In the genomic region with DNA sequence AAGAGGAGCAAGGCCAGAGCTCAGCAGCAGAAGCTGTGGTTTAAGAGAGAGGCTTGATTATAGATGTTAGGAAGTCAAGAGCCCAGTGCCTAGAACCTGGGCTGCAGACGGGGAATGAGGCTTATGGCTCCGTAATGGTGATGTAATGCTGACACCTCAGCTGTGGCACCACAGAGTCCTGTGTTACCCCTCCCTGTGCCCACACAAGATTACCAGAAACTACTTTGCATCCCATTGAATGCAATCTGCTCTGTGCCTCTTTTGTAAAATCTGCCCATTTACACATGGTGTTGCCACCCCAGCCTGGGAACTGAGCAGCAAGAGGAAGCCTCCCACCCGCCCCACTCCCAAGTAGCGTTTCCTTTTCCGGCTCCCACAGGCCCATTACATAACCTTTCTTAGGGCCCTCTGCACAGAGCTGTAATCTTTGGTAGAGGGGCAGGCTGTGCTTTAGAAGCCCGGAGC, we compare ENCODE assay signal across 8 cellular contexts. TPM values are rescaled to one million over a fixed set of nuclear protein-coding genes. Genes with fewer than 3 reads are reported as not detected.
DNase-seq lines count a peak whose midpoint lies in the region; ATAC-seq and TF ChIP-seq lines count a peak whose summit lies in the region.

No MANE protein-coding gene starts in this region.

- ATAC-seq in foreskin keratinocyte (no peak), GM19328 (IDR thresholded peaks at IDR 0.05; ENCODE audit: unreplicated experiment) (no peak), SK-N-SH treated with all-trans-retinoic acid at 6 μM for 48 hours (no peak)

- peak; percentile 93 to 97 for DNase-seq in HL-60 (ENCODE audit: low read depth in 1 of 2, low spot score in 1 of 2)
- DNase-seq in activated CD4-positive, alpha-beta T cell treated with anti-CD3 and anti-CD28 coated beads, Interleukin-2, amount 50 U/mL, for 1 hour, result peak; percentile 50
- no peak for DNase-seq in foreskin keratinocyte
- peak; percentile 28 for DNase-seq in stimulated activated CD4-positive, alpha-beta T cell treated with anti-CD3 and anti-CD28 coated beads, Interleukin-2, amount 100 ng/mL, for 4 hours (ENCODE audit: low read depth)
- DNase-seq in HPDE6-E6E7 (ENCODE audit: extremely low spot score), result no peak
- DNase-seq in NCI-H69 (lab: John Stamatoyannopoulos, UW), result no peak

- H3K27me3 ChIP-seq in HL-60 (ENCODE audit: insufficient read depth, poor library complexity, severe bottlenecking), result no peaks in the 10 kb centered on the region
- H3K27me3 ChIP-seq in foreskin keratinocyte, result no peaks in the 10 kb centered on the region

- peaks cover 22% of the 10 kb centered on the region for H3K4me1 ChIP-seq in foreskin keratinocyte

- H3K27ac ChIP-seq in HL-60 (replicated peaks) (peak overlapping the region; percentile 53), foreskin keratinocyte (peak overlapping the region; percentile 99)

- TF ChIP-seq CTCF in HL-60 (IDR thresholded peaks at IDR 0.05; ENCODE audit: insufficient read depth, low read length), result no peak
- TF ChIP-seq CTCF in foreskin keratinocyte (conservative IDR thresholded peaks at IDR 0.05), result no peak

- H3K4me3 ChIP-seq in HL-60 (replicated peaks; ENCODE audit: insufficient read depth, low read length), result no peak overlapping the region

TF ChIP-seq in SK-N-SH treated with all-trans-retinoic acid at 6 μM for 48 hours, 23 proteins besides CTCF, POLR2A, EP300 and RAD21:
- TF ChIP-seq RARB (CRISPR knock-in tag; IDR thresholded peaks at IDR 0.05) (no peak), ZNF8 (CRISPR knock-in tag; IDR thresholded peaks at IDR 0.05) (no peak), CSDC2 (CRISPR knock-in tag; IDR thresholded peaks at IDR 0.05) (no peak), ARNTL (CRISPR knock-in tag; IDR thresholded peaks at IDR 0.05; ENCODE audit: borderline replicate concordance, low read depth) (no peak)
- TF ChIP-seq, protein P1, sequence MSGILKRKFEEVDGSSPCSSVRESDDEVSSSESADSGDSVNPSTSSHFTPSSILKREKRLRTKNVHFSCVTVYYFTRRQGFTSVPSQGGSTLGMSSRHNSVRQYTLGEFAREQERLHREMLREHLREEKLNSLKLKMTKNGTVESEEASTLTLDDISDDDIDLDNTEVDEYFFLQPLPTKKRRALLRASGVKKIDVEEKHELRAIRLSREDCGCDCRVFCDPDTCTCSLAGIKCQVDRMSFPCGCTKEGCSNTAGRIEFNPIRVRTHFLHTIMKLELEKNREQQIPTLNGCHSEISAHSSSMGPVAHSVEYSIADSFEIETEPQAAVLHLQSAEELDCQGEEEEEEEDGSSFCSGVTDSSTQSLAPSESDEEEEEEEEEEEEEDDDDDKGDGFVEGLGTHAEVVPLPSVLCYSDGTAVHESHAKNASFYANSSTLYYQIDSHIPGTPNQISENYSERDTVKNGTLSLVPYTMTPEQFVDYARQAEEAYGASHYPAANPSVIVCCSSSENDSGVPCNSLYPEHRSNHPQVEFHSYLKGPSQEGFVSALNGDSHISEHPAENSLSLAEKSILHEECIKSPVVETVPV (CRISPR knock-in tag; IDR thresholded peaks at IDR 0.05), result no peak

RNA-seq across cellular contexts. Expression of a gene that starts 57.0 kb away (rescaled TPM):
- total RNA-seq in foreskin keratinocyte, result 58.4 and 64.8 TPM in 2 replicates
- polyA plus RNA-seq in foreskin keratinocyte, result 56.4 and 57.3 TPM in 2 replicates

Comparison
In these comparisons a context has a peak if more than half of its experiments do, and no peak if none do; other contexts are left out.
1. DNase-seq: peak in HL-60 (2 of 2), activated CD4-positive, alpha-beta T cell treated with anti-CD3 and anti-CD28 coated beads, Interleukin-2, amount 50 U/mL, for 1 hour (single experiment) and stimulated activated CD4-positive, alpha-beta T cell treated with anti-CD3 and anti-CD28 coated beads, Interleukin-2, amount 100 ng/mL, for 4 hours (single experiment); none in foreskin keratinocyte (0 of 2), HPDE6-E6E7 (single experiment) and NCI-H69 (single experiment).